ENCODE assay signal across 23 cellular contexts in genomic region chr2:44954306-44954901, GRCh38. TPM values are rescaled to one million over a fixed set of nuclear protein-coding genes. Genes with fewer than 3 reads are reported as not detected.
DNase-seq lines count a peak whose midpoint lies in the region; ATAC-seq and TF ChIP-seq lines count a peak whose summit lies in the region.
"Had no signal": no experiment of that assay in that cellular context is flagged by ENCODE, and none has a peak within 500 bp of the region (broad histone marks: within the 10 kb centered on the region; RNA-seq: fewer than 3 reads in every experiment).

No MANE protein-coding gene starts in this region.

- in situ Hi-C loops in brain microvascular endothelial cell (cut with HindIII; ENCODE audit: low pct_ligation_motif_present, low sequenced_read_pairs) = no loop called here

- H3K27me3 Mint-ChIP-seq in activated T-cell treated with anti-CD3 and anti-CD28 coated beads, Interleukin-2, amount 50 U/mL, for 24 hours = peaks cover 83% of the 10 kb centered on the region
- H3K27me3 Mint-ChIP-seq in activated T-cell treated with anti-CD3 and anti-CD28 coated beads, Interleukin-2, amount 50 U/mL, for 4 hours (ENCODE audit: low read depth) = peaks cover 68% of the 10 kb centered on the region

- TF ChIP-seq POLR2A in stomach (IDR thresholded peaks at IDR 0.05) = no peak

- WGBS in stomach, 5 donors = 10 to 24% (median 12%) methylated on average over 15 to 29 of the region's 29 CpGs

- TF ChIP-seq EP300 in stomach (IDR thresholded peaks at IDR 0.05) = no peak

- H3K27ac ChIP-seq in brain microvascular endothelial cell (no peak overlapping the region), muscle layer of duodenum (ENCODE audit: low read length) (no peak overlapping the region), stomach (no peak overlapping the region)
- H3K27ac ChIP-seq: esophagus squamous epithelium, tibial artery had no signal

- H3K4me3 Mint-ChIP-seq in activated T-cell treated with anti-CD3 and anti-CD28 coated beads, Interleukin-2, amount 50 U/mL, for 24 hours = no peak overlapping the region
- no peak overlapping the region for H3K4me3 Mint-ChIP-seq in activated T-cell treated with anti-CD3 and anti-CD28 coated beads, Interleukin-2, amount 50 U/mL, for 4 hours
- H3K4me3 Mint-ChIP-seq: CD4-positive, alpha-beta T cell; dendritic cell treated with granulocyte-macrophage colony-stimulating factor and Interleukin-4, amounts not matched to agents 40 ng/mL and 50 ng/mL, for 4 days had no signal

- H3K9me3 ChIP-seq in muscle layer of duodenum (ENCODE audit: control insufficient read depth in 1 of 2, low read length in 2 of 2) (no peaks in the 10 kb centered on the region), stomach (no peaks in the 10 kb centered on the region)
- H3K9me3 ChIP-seq: A549, esophagus squamous epithelium, tibial artery had no signal

- no peaks in the 10 kb centered on the region for H3K36me3 Mint-ChIP-seq in activated T-cell treated with anti-CD3 and anti-CD28 coated beads, Interleukin-2, amount 50 U/mL, for 24 hours (ENCODE audit: low read depth)
- no peaks in the 10 kb centered on the region for H3K36me3 Mint-ChIP-seq in activated T-cell treated with anti-CD3 and anti-CD28 coated beads, Interleukin-2, amount 50 U/mL, for 4 hours (ENCODE audit: insufficient read depth)
- H3K36me3 Mint-ChIP-seq: naive thymus-derived CD4-positive, alpha-beta T cell had no signal

- peak; percentile 33 for DNase-seq in activated T-cell treated with anti-CD3 and anti-CD28 coated beads, Interleukin-2, amount 50 U/mL, for 24 hours
- DNase-seq in activated T-cell treated with anti-CD3 and anti-CD28 coated beads, Interleukin-2, amount 50 U/mL, for 4 hours = no peak
- no peak for DNase-seq in brain microvascular endothelial cell
- DNase-seq in stomach = no peak
- no peak for DNase-seq in epidermal melanocyte (ENCODE audit: insufficient read length, low spot score)
- no peak for DNase-seq in NCI-H2081 (lab: John Stamatoyannopoulos, UW)
- no peak for DNase-seq in iPS-NIHi11 (ENCODE audit: low spot score)
- DNase-seq: amniotic stem cell; CD4-positive, alpha-beta T cell; esophagus squamous epithelium; NCI-H1694; NCI-H446; OCI-M1; stimulated activated CD4-positive, alpha-beta T cell treated with anti-CD3 and anti-CD28 coated beads, Interleukin-1b, Interleukin-23, amount 100 ng/mL, for 48 hours; tibial artery had no signal

- no peak for ATAC-seq in activated T-cell treated with anti-CD3 and anti-CD28 coated beads, Interleukin-2, amount 50 U/mL, for 4 hours
- ATAC-seq: naive thymus-derived CD4-positive, alpha-beta T cell had no signal

- H3K36me3 ChIP-seq in brain microvascular endothelial cell (replicated peaks) (no peaks in the 10 kb centered on the region), muscle layer of duodenum (ENCODE audit: control insufficient read depth in 1 of 2, insufficient read depth in 2 of 2, low read length in 2 of 2) (no peaks in the 10 kb centered on the region), stomach (no peaks in the 10 kb centered on the region)
- H3K36me3 ChIP-seq: esophagus squamous epithelium, tibial artery had no signal

- H3K27me3 ChIP-seq in brain microvascular endothelial cell (replicated peaks) = peaks cover 51% of the 10 kb centered on the region
- peaks cover 53% of the 10 kb centered on the region for H3K27me3 ChIP-seq in muscle layer of duodenum (ENCODE audit: low read depth, low read length)
- peaks cover 22 to 95% (median 69%) of the 10 kb centered on the region in 3 donors for H3K27me3 ChIP-seq in stomach

- H3K4me3 ChIP-seq in brain microvascular endothelial cell (ENCODE audit: low read depth, low read length) = peak overlapping the region; percentile 9
- H3K4me3 ChIP-seq in muscle layer of duodenum (ENCODE audit: low read depth in 1 of 2, low read length in 2 of 2) = peak overlapping the region; percentile 33 to 51
- H3K4me3 ChIP-seq in stomach = peak overlapping the region in 3 of 4 donors; percentile 21 to 39 (median 35)

- peaks cover 36% of the 10 kb centered on the region for H3K4me1 Mint-ChIP-seq in activated T-cell treated with anti-CD3 and anti-CD28 coated beads, Interleukin-2, amount 50 U/mL, for 24 hours (ENCODE audit: low read depth)
- peaks cover 25% of the 10 kb centered on the region for H3K4me1 Mint-ChIP-seq in activated T-cell treated with anti-CD3 and anti-CD28 coated beads, Interleukin-2, amount 50 U/mL, for 4 hours (ENCODE audit: low read depth)

- H3K9me3 Mint-ChIP-seq in activated T-cell treated with anti-CD3 and anti-CD28 coated beads, Interleukin-2, amount 50 U/mL, for 24 hours = no peaks in the 10 kb centered on the region
- H3K9me3 Mint-ChIP-seq in activated T-cell treated with anti-CD3 and anti-CD28 coated beads, Interleukin-2, amount 50 U/mL, for 4 hours = no peaks in the 10 kb centered on the region
- H3K9me3 Mint-ChIP-seq: CD4-positive, alpha-beta T cell; dendritic cell treated with granulocyte-macrophage colony-stimulating factor and Interleukin-4, amounts not matched to agents 40 ng/mL and 50 ng/mL, for 4 days had no signal

- TF ChIP-seq CTCF in brain microvascular endothelial cell (IDR thresholded peaks at IDR 0.05; ENCODE audit: low read depth, low read length, missing control alignments) (no peak), stomach (IDR thresholded peaks at IDR 0.05) (no peak)

- no peak overlapping the region for H3K27ac Mint-ChIP-seq in activated T-cell treated with anti-CD3 and anti-CD28 coated beads, Interleukin-2, amount 50 U/mL, for 24 hours
- H3K27ac Mint-ChIP-seq: CD4-positive, alpha-beta T cell; dendritic cell treated with granulocyte-macrophage colony-stimulating factor and Interleukin-4, amounts not matched to agents 40 ng/mL and 50 ng/mL, for 4 days; naive thymus-derived CD4-positive, alpha-beta T cell had no signal

- intact Hi-C loops in stomach (cut with DNase I; ENCODE audit: low total_unique reads) = loop anchor here (5.0 to 10.0 kb wide), 2 partner anchors 472 to 560 kb away; no protein-coding TSS in a partner anchor

- H3K4me1 ChIP-seq in muscle layer of duodenum (ENCODE audit: control insufficient read depth in 1 of 2, insufficient read depth in 2 of 2, low read length in 2 of 2) (peaks cover 0 to 38% of the 10 kb centered on the region in 2 donors), stomach (peaks cover 37 to 54% (median 53%) of the 10 kb centered on the region in 4 donors)

RNA-seq across cellular contexts. Expression of gene SIX3, which starts 12.9 kb away (rescaled TPM):
- under 1 TPM in 1 of 3 donors, not detected in 2; 0.11 TPM for total RNA-seq in activated T-cell treated with anti-CD3 and anti-CD28 coated beads, Interleukin-2, amount 50 U/mL, for 4 hours
- not detected for total RNA-seq in stomach
- not detected for polyA plus RNA-seq in stomach
- total RNA-seq: CD4-positive, alpha-beta T cell; Daoy; esophagus squamous epithelium; HT-29; lower leg skin; naive thymus-derived CD4-positive, alpha-beta T cell; renal cortical epithelial cell had no signal
- polyA plus RNA-seq: naive thymus-derived CD4-positive, alpha-beta T cell had no signal

RNA-seq across cellular contexts. Expression of gene SIX2, which starts 54.8 kb away (rescaled TPM):
- not detected for total RNA-seq in activated T-cell treated with anti-CD3 and anti-CD28 coated beads, Interleukin-2, amount 50 U/mL, for 4 hours
- 10 to 100 TPM in 2 of 5 donors, 1 to 10 TPM in 2, not detected in 1; 2.6 to 17.9 (median 11.0) TPM for total RNA-seq in stomach
- 1 to 10 TPM in 2 of 3 donors, under 1 TPM in 1; 0.20 to 7.5 (median 3.8) TPM for polyA plus RNA-seq in stomach
- total RNA-seq: CD4-positive, alpha-beta T cell; HT-29; naive thymus-derived CD4-positive, alpha-beta T cell had no signal
- polyA plus RNA-seq: naive thymus-derived CD4-positive, alpha-beta T cell had no signal
